In the genomic region with DNA sequence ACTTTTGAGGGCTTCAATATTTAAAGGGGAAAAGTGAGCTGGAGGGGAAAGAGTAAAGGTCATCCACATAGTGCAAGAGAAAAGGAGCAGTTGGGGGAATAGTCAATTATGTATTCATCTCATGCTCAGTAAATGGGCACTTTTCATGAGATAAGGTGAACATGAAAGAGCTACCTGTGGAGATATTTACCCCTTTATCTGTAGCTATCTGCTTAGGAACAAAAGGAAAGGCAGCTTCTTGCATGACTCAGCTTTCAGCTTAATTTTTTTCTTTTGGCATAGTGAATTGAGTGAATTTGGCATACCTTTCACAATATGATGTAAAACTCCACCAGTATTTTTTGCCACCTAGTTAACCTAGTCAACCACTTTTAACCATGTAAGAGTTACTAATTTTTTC, we compare ENCODE assay signal across 26 cellular contexts. TPM values are rescaled to one million over a fixed set of nuclear protein-coding genes. Genes with fewer than 3 reads are reported as not detected.
A peak's percentile ranks its signal among the peaks of the same experiment; 100 is the strongest.
DNase-seq lines count a peak whose midpoint lies in the region; ATAC-seq, FAIRE-seq and TF ChIP-seq lines count a peak whose summit lies in the region.
"Had no signal": no experiment of that assay in that cellular context is flagged by ENCODE, and none has a peak within 500 bp of the region (broad histone marks: within the 10 kb centered on the region; RNA-seq: fewer than 3 reads in every experiment).

No MANE protein-coding gene starts in this region.

- H3K36me3 Mint-ChIP-seq in activated T-helper 17 cell treated with anti-CD3 and anti-CD28 coated beads, Interleukin-2, amount 50 U/mL, for 72 hours (ENCODE audit: low read depth), result peaks cover 38% of the 10 kb centered on the region

- H4K20me1 ChIP-seq in keratinocyte (ENCODE audit: control insufficient read depth, extremely low read depth, insufficient read depth, low read length), result no peaks in the 10 kb centered on the region

- POLR2A ChIA-PET in RWPE1 (lab: Yijun Ruan, JAX; ENCODE audit: low non-redundant PET), result no interaction called here

- H3K9me3 Mint-ChIP-seq in activated T-helper 17 cell treated with anti-CD3 and anti-CD28 coated beads, Interleukin-2, amount 50 U/mL, for 72 hours, result no peaks in the 10 kb centered on the region
- H3K9me3 Mint-ChIP-seq: natural killer cell treated with Interleukin-12 subunit alpha and Interleukin-12 subunit beta and Interleukin-15 and Interleukin-18, amount 100 ng/mL, for 72 hours had no signal

- peak overlapping the region; percentile 34 for H3K4me3 Mint-ChIP-seq in activated T-helper 17 cell treated with anti-CD3 and anti-CD28 coated beads, Interleukin-2, amount 50 U/mL, for 72 hours
- H3K4me3 Mint-ChIP-seq: CD4-positive, CD25-positive, alpha-beta regulatory T cell; natural killer cell treated with Interleukin-12 subunit alpha and Interleukin-12 subunit beta and Interleukin-15 and Interleukin-18, amount 100 ng/mL, for 72 hours had no signal

- in situ Hi-C loops in Caki2 (cut with HindIII; ENCODE audit: low pct_unique_long_range_greater_than_20kb, low sequenced_read_pairs), result no loop called here

- no peak for TF ChIP-seq POLR2A in stomach (IDR thresholded peaks at IDR 0.05)

- no peak for FAIRE-seq in keratinocyte (lab: Jason Lieb, UNC)
- FAIRE-seq: bronchial epithelial cell, endometrium had no signal

- ATAC-seq in activated T-helper 17 cell treated with anti-CD3 and anti-CD28 coated beads, Interleukin-2, amount 50 U/mL, for 72 hours (replicated peaks), result no peak
- ATAC-seq: natural killer cell treated with Interleukin-12 subunit alpha and Interleukin-12 subunit beta and Interleukin-15 and Interleukin-18, amount 100 ng/mL, for 72 hours had no signal

- no peak for TF ChIP-seq CTCF in keratinocyte (optimal IDR thresholded peaks at IDR 0.05 in 1 of 3, IDR thresholded peaks at IDR 0.05 in 1 of 3, conservative IDR thresholded peaks at IDR 0.05 in 1 of 3; ENCODE audit: extremely low read depth in 1 of 3, insufficient read depth in 2 of 3, low read length in 3 of 3)
- no peak for TF ChIP-seq CTCF in RWPE1 (conservative IDR thresholded peaks at IDR 0.05; ENCODE audit: low read depth)
- TF ChIP-seq CTCF in stomach (IDR thresholded peaks at IDR 0.05), result no peak

- peak overlapping the region; percentile 10 for H3K4me2 ChIP-seq in keratinocyte (ENCODE audit: control insufficient read depth, extremely low read depth, insufficient read depth, low read depth, low read length)
- H3K4me2 ChIP-seq: SK-N-SH had no signal

- peak overlapping the region; percentile 21 for H3K27ac Mint-ChIP-seq in activated T-helper 17 cell treated with anti-CD3 and anti-CD28 coated beads, Interleukin-2, amount 50 U/mL, for 72 hours
- H3K27ac Mint-ChIP-seq: CD4-positive, CD25-positive, alpha-beta regulatory T cell; natural killer cell treated with Interleukin-12 subunit alpha and Interleukin-12 subunit beta and Interleukin-15 and Interleukin-18, amount 100 ng/mL, for 72 hours had no signal

- no peaks in the 10 kb centered on the region for H3K9me3 ChIP-seq in HUES48 (ENCODE audit: control insufficient read depth, insufficient read depth, low read length)
- H3K9me3 ChIP-seq in keratinocyte (ENCODE audit: control insufficient read depth, low read depth, low read length), result no peaks in the 10 kb centered on the region
- H3K9me3 ChIP-seq in stomach, result no peaks in the 10 kb centered on the region
- H3K9me3 ChIP-seq: sigmoid colon, SK-N-SH had no signal

- H3K9ac ChIP-seq in HUES48 (ENCODE audit: low read depth, low read length), result no peak overlapping the region; the same call in 1 of the 2 replicates
- H3K9ac ChIP-seq in keratinocyte (ENCODE audit: control insufficient read depth, extremely low read depth, insufficient read depth, low read length), result no peak overlapping the region
- H3K9ac ChIP-seq: parathyroid adenoma, SK-N-SH had no signal

- H3K79me2 ChIP-seq in keratinocyte (ENCODE audit: control insufficient read depth, insufficient read depth, low read length), result no peaks in the 10 kb centered on the region

- TF ChIP-seq EP300 in stomach (IDR thresholded peaks at IDR 0.05), result no peak

- CTCF ChIA-PET in RWPE1 (lab: Yijun Ruan, JAX), result interaction anchor here (0.6 to 0.7 kb wide), 2 partner anchors 9 to 18 kb away, joined by 3 read pairs; no protein-coding TSS in a partner anchor

- H3K4me1 Mint-ChIP-seq in activated T-helper 17 cell treated with anti-CD3 and anti-CD28 coated beads, Interleukin-2, amount 50 U/mL, for 72 hours, result peaks cover 23% of the 10 kb centered on the region

- H3K27me3 ChIP-seq in HUES48 (ENCODE audit: control insufficient read depth, insufficient read depth, low read length) (no peaks in the 10 kb centered on the region), keratinocyte (ENCODE audit: control insufficient read depth, extremely low read depth, insufficient read depth, low read length) (no peaks in the 10 kb centered on the region), stomach (no peaks in the 10 kb centered on the region)
- H3K27me3 ChIP-seq: sigmoid colon had no signal

- intact Hi-C loops in stomach (cut with DNase I; ENCODE audit: low total_unique reads), result no loop called here

- H3K4me3 ChIP-seq in HUES48 (ENCODE audit: low read depth, low read length), result peak overlapping the region; percentile 1; the same call in 1 of the 2 replicates
- no peak overlapping the region for H3K4me3 ChIP-seq in keratinocyte (ENCODE audit: control insufficient read depth in 2 of 3, extremely low read depth in 1 of 3, insufficient read depth in 2 of 3, low read depth in 1 of 3, low read length in 3 of 3)
- no peak overlapping the region for H3K4me3 ChIP-seq in stomach
- H3K4me3 ChIP-seq: coronary artery, left ventricle myocardium inferior, sigmoid colon had no signal

- H3K27ac ChIP-seq in HUES48 (ENCODE audit: low read depth, low read length) (peak overlapping the region; percentile 88), keratinocyte (ENCODE audit: control insufficient read depth, insufficient read depth, low read length) (no peak overlapping the region), RWPE1 (no peak overlapping the region), stomach (no peak overlapping the region)
- H3K27ac ChIP-seq: coronary artery, left ventricle myocardium inferior, parathyroid adenoma, sigmoid colon, VCaP had no signal

- H2AFZ ChIP-seq in keratinocyte (ENCODE audit: control insufficient read depth, low read length), result no peak overlapping the region
- H2AFZ ChIP-seq: parathyroid adenoma had no signal

- no peaks in the 10 kb centered on the region for H3K27me3 Mint-ChIP-seq in activated T-helper 17 cell treated with anti-CD3 and anti-CD28 coated beads, Interleukin-2, amount 50 U/mL, for 72 hours
- H3K27me3 Mint-ChIP-seq: CD4-positive, CD25-positive, alpha-beta regulatory T cell; natural killer cell treated with Interleukin-12 subunit alpha and Interleukin-12 subunit beta and Interleukin-15 and Interleukin-18, amount 100 ng/mL, for 72 hours had no signal

- no peaks in the 10 kb centered on the region for H3K9me1 ChIP-seq in keratinocyte (ENCODE audit: control insufficient read depth, extremely low read depth, insufficient read depth, low read length)

- DNase-seq in Caki2 (ENCODE audit: low read depth), result peak; percentile 30
- DNase-seq in keratinocyte (ENCODE audit: low read depth, low spot score), result no peak
- DNase-seq in RWPE1 (ENCODE audit: low spot score), result no peak
- DNase-seq in DMS79 (lab: John Stamatoyannopoulos, UW), result no peak
- DNase-seq in stomach, result no peak
- DNase-seq: activated CD4-positive, alpha-beta T cell treated with anti-CD3 and anti-CD28 coated beads, Interleukin-2, amount 50 U/mL, for 4 hours; activated CD8-positive, alpha-beta memory T cell treated with anti-CD3 and anti-CD28 coated beads, Interleukin-2, amount 50 U/mL, for 48 hours; activated effector memory CD4-positive, alpha-beta T cell treated with anti-CD3 and anti-CD28 coated beads, Interleukin-2, amount 50 U/mL, for 16 hours; amygdala; CD4-positive, CD25-positive, alpha-beta regulatory T cell; glutamatergic neuron; left ventricle myocardium inferior; NCI-H1105 treated with DMSO at 0.1 percent for 48 hours; NCI-H510A treated with DMSO at 0.1 percent for 48 hours; sigmoid colon; SK-N-SH; stimulated activated CD8-positive, alpha-beta memory T cell treated with anti-CD3 and anti-CD28 coated beads, Interleukin-4, amount 100 ng/mL, for 48 hours; substantia nigra had no signal

- H3K36me3 ChIP-seq in HUES48 (ENCODE audit: control insufficient read depth, insufficient read depth, low read length) (no peaks in the 10 kb centered on the region), keratinocyte (ENCODE audit: control insufficient read depth in 2 of 2, extremely low read depth in 1 of 2, insufficient read depth in 2 of 2, low read length in 2 of 2) (no peaks in the 10 kb centered on the region), stomach (peaks cover 0 to 14% (median 7%) of the 10 kb centered on the region in 4 donors)
- H3K36me3 ChIP-seq: sigmoid colon had no signal

- dilution Hi-C loops in keratinocyte (cut with MboI; ENCODE audit: extremely low pct_ligation_motif_present, low sequenced_read_pairs), result no loop called here

- H3K4me1 ChIP-seq in HUES48 (ENCODE audit: control insufficient read depth, insufficient read depth, low read length) (peaks cover 23% of the 10 kb centered on the region), keratinocyte (ENCODE audit: control insufficient read depth, extremely low read depth, insufficient read depth, low read length) (peaks cover 10% of the 10 kb centered on the region), stomach (peaks cover 0 to 19% (median 8%) of the 10 kb centered on the region in 4 donors)
- H3K4me1 ChIP-seq: parathyroid adenoma had no signal

RNA-seq across cellular contexts. Expression of a gene that starts 26.4 kb away (rescaled TPM):
- total RNA-seq in Caki2 (2014; rRNA removed; shearing (Covaris generic); ENCODE audit: low replicate concordance), result 29.4 and 171 TPM in 2 replicates
- total RNA-seq in activated T-helper 17 cell treated with anti-CD3 and anti-CD28 coated beads, Interleukin-2, amount 50 U/mL, for 72 hours, result 10 to 100 TPM; 25.9 to 34.7 TPM
- 24.0 to 30.5 TPM (median 29.3 TPM) in 3 replicates for polyA plus RNA-seq in keratinocyte
- polyA plus RNA-seq in keratinocyte (2011; ENCODE audit: low read depth), result 15.1 TPM
- 7.9 and 13.4 TPM in 2 replicates for polyA plus RNA-seq in keratinocyte (2011; cell fraction: cytosol; rRNA removed)
- 29.4 and 38.1 TPM in 2 replicates for polyA plus RNA-seq in keratinocyte (2011; cell fraction: nucleus; rRNA removed)
- 13.4 and 25.3 TPM in 2 replicates for polyA plus RNA-seq in keratinocyte (2012; ENCODE audit: low replicate concordance)
- polyA minus RNA-seq in keratinocyte, result 35.1 to 116 TPM (median 83.6 TPM) in 3 replicates
- 32.0 TPM for polyA minus RNA-seq in keratinocyte (2011; cell fraction: cytosol; rRNA and poly(A)+ RNA removed)
- 87.4 and 186 TPM in 2 replicates for polyA minus RNA-seq in keratinocyte (2011; cell fraction: nucleus; rRNA and poly(A)+ RNA removed)
- total RNA-seq in stomach, result 100 to 1,000 TPM in 1 of 5 donors, 10 to 100 TPM in 4; 19.8 to 278 (median 52.9) TPM
- 1 to 10 TPM; 4.1 to 8.0 (median 6.8) TPM for polyA plus RNA-seq in stomach
